In the genomic region with DNA sequence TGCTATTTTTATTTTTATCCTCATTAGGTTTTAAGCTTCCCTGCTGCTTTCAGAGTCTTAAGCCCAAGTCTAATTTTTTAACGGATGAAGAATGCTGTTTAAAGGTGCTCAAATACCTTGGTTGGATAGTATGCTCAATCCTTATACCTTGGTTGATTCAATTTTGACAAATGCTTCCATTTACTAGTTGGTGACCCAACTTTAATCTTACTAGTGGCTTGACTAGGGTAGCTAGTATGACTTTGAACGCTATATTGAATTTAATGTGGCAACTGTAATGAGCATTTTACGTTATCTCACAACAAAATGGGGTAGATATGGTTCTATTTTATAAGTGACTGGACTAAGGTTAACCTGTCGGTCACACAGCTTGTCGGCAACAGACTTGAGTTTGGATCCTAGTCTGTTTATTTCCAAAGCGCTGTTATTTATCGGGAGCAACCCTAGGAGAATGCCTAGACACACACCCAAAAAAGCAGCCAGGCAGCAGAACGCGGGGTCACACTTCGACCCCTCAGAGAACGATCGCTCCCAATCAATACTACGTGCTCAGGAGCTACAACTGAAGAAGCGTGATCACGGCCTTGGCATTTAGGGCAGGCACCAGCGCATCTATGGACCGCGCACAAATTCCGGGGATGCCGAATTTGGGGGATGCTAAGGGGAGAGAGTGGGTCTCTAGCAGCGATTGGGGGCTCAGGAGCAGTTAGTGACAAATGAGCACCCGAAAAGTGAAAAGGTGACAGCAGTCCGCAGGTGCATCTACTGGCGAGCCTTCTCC, we compare ENCODE assay signal across 8 cellular contexts.
DNase-seq lines count a peak whose midpoint lies in the region; ATAC-seq and TF ChIP-seq lines count a peak whose summit lies in the region.

No MANE protein-coding gene starts in this region.

- TF ChIP-seq CTCF in brain microvascular endothelial cell (IDR thresholded peaks at IDR 0.05; ENCODE audit: low read depth, low read length, missing control alignments) = no peak

- peaks cover 10% of the 10 kb centered on the region for H3K4me1 ChIP-seq in mucosa of stomach (ENCODE audit: control insufficient read depth, insufficient read depth, low read length)

- TF ChIP-seq POLR2A in GM18505 (IDR thresholded peaks at IDR 0.05; ENCODE audit: borderline replicate concordance, extremely low read depth, insufficient read depth, insufficient read length) = no peak

- H3K4me3 ChIP-seq in brain microvascular endothelial cell (ENCODE audit: low read depth, low read length) (peak overlapping the region; percentile 64), mucosa of stomach (ENCODE audit: low read length) (no peak overlapping the region)

- no peaks in the 10 kb centered on the region for H3K27me3 ChIP-seq in brain microvascular endothelial cell (replicated peaks)
- H3K27me3 ChIP-seq in mucosa of stomach (ENCODE audit: control insufficient read depth, insufficient read depth, low read length) = no peaks in the 10 kb centered on the region

- no peaks in the 10 kb centered on the region for H3K36me3 ChIP-seq in brain microvascular endothelial cell (replicated peaks)
- H3K36me3 ChIP-seq in mucosa of stomach (ENCODE audit: control insufficient read depth, insufficient read depth, low read length) = no peaks in the 10 kb centered on the region

- peak; percentile 8 for ATAC-seq in GM18505 (IDR thresholded peaks at IDR 0.05; ENCODE audit: unreplicated experiment)
- peak; percentile 3 for ATAC-seq in HG03175 (IDR thresholded peaks at IDR 0.05; ENCODE audit: unreplicated experiment)
- ATAC-seq in GM18858 (IDR thresholded peaks at IDR 0.05; ENCODE audit: unreplicated experiment) = no peak

- H3K27ac ChIP-seq in brain microvascular endothelial cell = no peak overlapping the region

- peak overlapping the region; percentile 71 for H3K9ac ChIP-seq in mucosa of stomach (ENCODE audit: low read length)

- in situ Hi-C loops in brain microvascular endothelial cell (cut with HindIII; ENCODE audit: low pct_ligation_motif_present, low sequenced_read_pairs) = no loop called here

- H3K9me3 ChIP-seq in mucosa of stomach (ENCODE audit: control insufficient read depth, low read length) = no peaks in the 10 kb centered on the region

- no peak for DNase-seq in brain microvascular endothelial cell
- no peak for DNase-seq in AG08396 (ENCODE audit: low spot score)
- no peak for DNase-seq in DMS153 treated with DMSO at 0.1 percent for 48 hours (lab: John Stamatoyannopoulos, UW; ENCODE audit: unreplicated experiment)
- DNase-seq in UCSD-AML1 (lab: John Stamatoyannopoulos, UW; ENCODE audit: unreplicated experiment) = no peak
